37 cellular contexts compared by ENCODE assay signal in the genomic region with DNA sequence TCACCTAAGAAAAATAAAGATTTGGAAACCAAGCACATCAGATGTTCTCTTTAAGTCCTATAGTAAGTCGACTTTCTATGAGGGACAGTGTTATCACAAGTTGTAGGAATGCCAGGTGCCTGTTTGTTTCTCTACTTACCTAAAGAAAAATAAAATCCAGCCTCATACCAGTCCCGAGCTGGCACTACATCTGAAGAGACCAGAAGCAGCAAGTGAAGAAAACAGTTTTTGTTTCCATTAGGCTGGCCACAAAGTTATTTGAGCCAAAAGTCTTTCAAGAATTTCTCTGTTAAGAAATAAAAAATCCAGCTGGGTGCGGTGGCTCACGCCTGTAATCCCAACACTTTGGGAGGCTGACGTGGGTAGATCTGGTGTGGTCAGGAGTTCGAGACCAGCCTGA. TPM values are rescaled to one million over a fixed set of nuclear protein-coding genes. Genes with fewer than 3 reads are reported as not detected.
"Had no signal": no experiment of that assay in that cellular context is flagged by ENCODE, and none has a peak within 500 bp of the region (broad histone marks: within the 10 kb centered on the region; RNA-seq: fewer than 3 reads in every experiment).

No MANE protein-coding gene starts in this region.

- H3K27me3 Mint-ChIP-seq: activated naive CD4-positive, alpha-beta T cell treated with anti-CD3 and anti-CD28 coated beads, Interleukin-2, amount 10 ng/mL, durations not matched to agents 7 days and 5 days; activated naive CD4-positive, alpha-beta T cell treated with anti-CD3 and anti-CD28 coated beads, Interleukin-2, amount 50 U/mL, for 24 hours; activated naive CD8-positive, alpha-beta T cell treated with anti-CD3 and anti-CD28 coated beads for 36 hours; activated naive CD8-positive, alpha-beta T cell treated with anti-CD3 and anti-CD28 coated beads, Interleukin-2, amount 10 ng/mL, durations not matched to agents 7 days and 5 days; activated naive CD8-positive, alpha-beta T cell treated with anti-CD3 and anti-CD28 coated beads, Interleukin-2, amount 50 U/mL, for 24 hours; activated T-cell treated with anti-CD3 and anti-CD28 coated beads, Interleukin-2, amount 50 U/mL, for 24 hours; activated T-helper 17 cell treated with anti-CD3 and anti-CD28 coated beads, Interleukin-2, amount 50 U/mL, for 72 hours; brain; central memory CD8-positive, alpha-beta T cell had no signal

- H3K4me3 Mint-ChIP-seq: activated naive CD4-positive, alpha-beta T cell treated with anti-CD3 and anti-CD28 coated beads, Interleukin-2, amount 10 ng/mL, durations not matched to agents 7 days and 5 days; activated naive CD4-positive, alpha-beta T cell treated with anti-CD3 and anti-CD28 coated beads, Interleukin-2, amount 50 U/mL, for 24 hours; activated naive CD8-positive, alpha-beta T cell; activated naive CD8-positive, alpha-beta T cell treated with anti-CD3 and anti-CD28 coated beads for 36 hours; activated naive CD8-positive, alpha-beta T cell treated with anti-CD3 and anti-CD28 coated beads, Interleukin-2, amount 10 ng/mL, durations not matched to agents 7 days and 5 days; activated naive CD8-positive, alpha-beta T cell treated with anti-CD3 and anti-CD28 coated beads, Interleukin-2, amount 50 U/mL, for 24 hours; activated T-cell treated with anti-CD3 and anti-CD28 coated beads, Interleukin-2, amount 50 U/mL, for 24 hours; activated T-cell treated with anti-CD3 and anti-CD28 coated beads, Interleukin-2, amount 50 U/mL, for 4 hours; activated T-cell treated with anti-CD3 and anti-CD28 coated beads, Interleukin-2, amount 50 U/mL, for 72 hours; activated T-helper 1 cell treated with anti-CD3 and anti-CD28 coated beads, Interleukin-12 subunit alpha, Interleukin-12 subunit beta, Interleukin-2, Interleukin-4 antibody, amounts not matched to agents 30 ng/mL and 10 ng/mL and 1 ng/mL, durations not matched to agents 14 hours and 24 hours and 36 hours; activated T-helper 17 cell treated with anti-CD3 and anti-CD28 coated beads, Interleukin-2, amount 50 U/mL, for 72 hours; brain; central memory CD8-positive, alpha-beta T cell had no signal

- H3K36me3 Mint-ChIP-seq: activated naive CD4-positive, alpha-beta T cell treated with anti-CD3 and anti-CD28 coated beads, Interleukin-2, amount 10 ng/mL, durations not matched to agents 7 days and 5 days; activated naive CD4-positive, alpha-beta T cell treated with anti-CD3 and anti-CD28 coated beads, Interleukin-2, amount 50 U/mL, for 24 hours; activated naive CD4-positive, alpha-beta T cell treated with anti-CD3 and anti-CD28 coated beads, Interleukin-2, amount 50 U/mL, for 72 hours; activated naive CD8-positive, alpha-beta T cell; activated naive CD8-positive, alpha-beta T cell treated with anti-CD3 and anti-CD28 coated beads for 36 hours; activated naive CD8-positive, alpha-beta T cell treated with anti-CD3 and anti-CD28 coated beads, Interleukin-2, amount 10 ng/mL, durations not matched to agents 7 days and 5 days; brain had no signal

- H3K9me3 ChIP-seq: adrenal gland, ascending aorta, body of pancreas, breast epithelium had no signal

- H3K27ac ChIP-seq: adrenal gland, ascending aorta, body of pancreas, brain microvascular endothelial cell, breast epithelium, cardiac muscle cell had no signal

- H3K4me1 Mint-ChIP-seq: activated naive CD4-positive, alpha-beta T cell treated with anti-CD3 and anti-CD28 coated beads, Interleukin-2, amount 10 ng/mL, durations not matched to agents 7 days and 5 days; activated naive CD4-positive, alpha-beta T cell treated with anti-CD3 and anti-CD28 coated beads, Interleukin-2, amount 50 U/mL, for 24 hours; activated naive CD8-positive, alpha-beta T cell treated with anti-CD3 and anti-CD28 coated beads for 36 hours; activated naive CD8-positive, alpha-beta T cell treated with anti-CD3 and anti-CD28 coated beads, Interleukin-2, amount 10 ng/mL, durations not matched to agents 7 days and 5 days; activated naive CD8-positive, alpha-beta T cell treated with anti-CD3 and anti-CD28 coated beads, Interleukin-2, amount 50 U/mL, for 24 hours; activated T-helper 17 cell treated with anti-CD3 and anti-CD28 coated beads, Interleukin-2, amount 50 U/mL, for 72 hours; central memory CD8-positive, alpha-beta T cell had no signal

- H3K27ac Mint-ChIP-seq: activated naive CD4-positive, alpha-beta T cell treated with anti-CD3 and anti-CD28 coated beads, Interleukin-2, amount 10 ng/mL, durations not matched to agents 7 days and 5 days; activated naive CD4-positive, alpha-beta T cell treated with anti-CD3 and anti-CD28 coated beads, Interleukin-2, amount 50 U/mL, for 24 hours; activated naive CD4-positive, alpha-beta T cell treated with anti-CD3 and anti-CD28 coated beads, Interleukin-2, amount 50 U/mL, for 72 hours; activated naive CD8-positive, alpha-beta T cell; activated naive CD8-positive, alpha-beta T cell treated with anti-CD3 and anti-CD28 coated beads for 36 hours; activated naive CD8-positive, alpha-beta T cell treated with anti-CD3 and anti-CD28 coated beads, Interleukin-2, amount 10 ng/mL, durations not matched to agents 7 days and 5 days; activated naive CD8-positive, alpha-beta T cell treated with anti-CD3 and anti-CD28 coated beads, Interleukin-2, amount 50 U/mL, for 24 hours; activated T-cell treated with anti-CD3 and anti-CD28 coated beads, Interleukin-2, amount 50 U/mL, for 24 hours; activated T-cell treated with anti-CD3 and anti-CD28 coated beads, Interleukin-2, amount 50 U/mL, for 72 hours; activated T-helper 1 cell treated with anti-CD3 and anti-CD28 coated beads, Interleukin-12 subunit alpha, Interleukin-12 subunit beta, Interleukin-2, Interleukin-4 antibody, amounts not matched to agents 30 ng/mL and 10 ng/mL and 1 ng/mL, durations not matched to agents 14 hours and 24 hours and 36 hours; activated T-helper 17 cell treated with anti-CD3 and anti-CD28 coated beads, Interleukin-2, amount 50 U/mL, for 72 hours; activated T-helper 2 cell treated with anti-CD3 and anti-CD28 coated beads, Interferon-gamma antibody, Interleukin-2, Interleukin-4, amounts not matched to agents 10 μg/mL and 5 μg/mL and 100 μg/mL, durations not matched to agents 14 hours and 24 hours and 36 hours; brain had no signal

- ATAC-seq: activated naive CD4-positive, alpha-beta T cell treated with anti-CD3 and anti-CD28 coated beads, Interleukin-2, amount 50 U/mL, for 72 hours; activated naive CD8-positive, alpha-beta T cell treated with anti-CD3 and anti-CD28 coated beads, Interleukin-2, amount 50 U/mL, for 24 hours; activated T-cell treated with anti-CD3 and anti-CD28 coated beads, Interleukin-2, amount 50 U/mL, for 4 hours; activated T-cell treated with anti-CD3 and anti-CD28 coated beads, Interleukin-2, amount 50 U/mL, for 72 hours; activated T-helper 17 cell treated with anti-CD3 and anti-CD28 coated beads, Interleukin-2, amount 50 U/mL, for 72 hours; body of pancreas had no signal

- H3K4me3 ChIP-seq: adrenal gland, ascending aorta, body of pancreas, breast epithelium, cardiac muscle cell had no signal

- H3K27me3 ChIP-seq: adrenal gland, ascending aorta, body of pancreas, brain microvascular endothelial cell, breast epithelium, cardiac muscle cell had no signal

- H3K4me1 ChIP-seq: adrenal gland, ascending aorta, body of pancreas, breast epithelium had no signal

- H3K36me3 ChIP-seq: adrenal gland, ascending aorta, brain microvascular endothelial cell, breast epithelium, cardiac muscle cell had no signal

- H3K9me3 Mint-ChIP-seq: activated naive CD4-positive, alpha-beta T cell treated with anti-CD3 and anti-CD28 coated beads, Interleukin-2, amount 10 ng/mL, durations not matched to agents 7 days and 5 days; activated naive CD4-positive, alpha-beta T cell treated with anti-CD3 and anti-CD28 coated beads, Interleukin-2, amount 50 U/mL, for 24 hours; activated naive CD4-positive, alpha-beta T cell treated with anti-CD3 and anti-CD28 coated beads, Interleukin-2, amount 50 U/mL, for 72 hours; activated naive CD8-positive, alpha-beta T cell treated with anti-CD3 and anti-CD28 coated beads for 36 hours; activated naive CD8-positive, alpha-beta T cell treated with anti-CD3 and anti-CD28 coated beads, Interleukin-2, amount 10 ng/mL, durations not matched to agents 7 days and 5 days; activated T-cell treated with anti-CD3 and anti-CD28 coated beads, Interleukin-2, amount 50 U/mL, for 24 hours; activated T-cell treated with anti-CD3 and anti-CD28 coated beads, Interleukin-2, amount 50 U/mL, for 4 hours; activated T-helper 1 cell treated with anti-CD3 and anti-CD28 coated beads, Interleukin-12 subunit alpha, Interleukin-12 subunit beta, Interleukin-2, Interleukin-4 antibody, amounts not matched to agents 30 ng/mL and 10 ng/mL and 1 ng/mL, durations not matched to agents 14 hours and 24 hours and 36 hours; activated T-helper 2 cell treated with anti-CD3 and anti-CD28 coated beads, Interferon-gamma antibody, Interleukin-2, Interleukin-4, amounts not matched to agents 10 μg/mL and 5 μg/mL and 100 μg/mL, durations not matched to agents 14 hours and 24 hours and 36 hours; brain had no signal

- DNase-seq: activated effector memory CD4-positive, alpha-beta T cell treated with anti-CD3 and anti-CD28 coated beads, Interleukin-2, amount 50 U/mL, for 16 hours; activated effector memory CD4-positive, alpha-beta T cell treated with Interleukin-2 at 50 U/mL for 16 hours; activated gamma-delta T cell; activated gamma-delta T cell treated with Interleukin-2 at 50 U/mL for 16 hours; activated naive CD4-positive, alpha-beta T cell; activated naive CD4-positive, alpha-beta T cell treated with anti-CD3 and anti-CD28 coated beads, Interleukin-2, amount 10 ng/mL, durations not matched to agents 7 days and 5 days; activated naive CD4-positive, alpha-beta T cell treated with anti-CD3 and anti-CD28 coated beads, Interleukin-2, amount 50 U/mL, for 16 hours; activated naive CD4-positive, alpha-beta T cell treated with Interleukin-2 at 50 U/mL for 16 hours; activated naive CD8-positive, alpha-beta T cell treated with anti-CD3 and anti-CD28 coated beads for 36 hours; activated naive CD8-positive, alpha-beta T cell treated with anti-CD3 and anti-CD28 coated beads, Interleukin-2, amount 10 ng/mL, durations not matched to agents 7 days and 5 days; activated naive CD8-positive, alpha-beta T cell treated with anti-CD3 and anti-CD28 coated beads, Interleukin-2, amount 50 U/mL, for 24 hours; activated T-cell treated with anti-CD3 and anti-CD28 coated beads, Interleukin-2, amount 50 U/mL, for 1 hour; activated T-cell treated with anti-CD3 and anti-CD28 coated beads, Interleukin-2, amount 50 U/mL, for 24 hours; activated T-cell treated with anti-CD3 and anti-CD28 coated beads, Interleukin-2, amount 50 U/mL, for 4 hours; activated T-cell treated with anti-CD3 and anti-CD28 coated beads, Interleukin-2, amount 50 U/mL, for 48 hours; activated T-cell treated with anti-CD3 and anti-CD28 coated beads, Interleukin-2, amount 50 U/mL, for 72 hours; adrenal gland; amniotic stem cell; amygdala; anterior cingulate cortex; aorta; body of pancreas; brain microvascular endothelial cell; caudate nucleus; central memory CD4-positive, alpha-beta T cell; cerebellar nuclear complex had no signal

RNA-seq across cellular contexts. Expression of a gene that starts 10.8 kb away (rescaled TPM):
- total RNA-seq: activated naive CD4-positive, alpha-beta T cell treated with anti-CD3 and anti-CD28 coated beads, Interleukin-2, amount 50 U/mL, for 72 hours; activated naive CD8-positive, alpha-beta T cell treated with anti-CD3 and anti-CD28 coated beads for 36 hours; activated naive CD8-positive, alpha-beta T cell treated with anti-CD3 and anti-CD28 coated beads, Interleukin-2, amount 10 ng/mL, durations not matched to agents 7 days and 5 days; activated T-cell treated with anti-CD3 and anti-CD28 coated beads, Interleukin-2, amount 50 U/mL, for 72 hours; activated T-helper 1 cell treated with anti-CD3 and anti-CD28 coated beads, Interleukin-12 subunit alpha, Interleukin-12 subunit beta, Interleukin-2, Interleukin-4 antibody, amounts not matched to agents 30 ng/mL and 10 ng/mL and 1 ng/mL, durations not matched to agents 14 hours and 24 hours and 36 hours; activated T-helper 17 cell treated with anti-CD3 and anti-CD28 coated beads, Interleukin-2, amount 50 U/mL, for 72 hours; activated T-helper 2 cell treated with anti-CD3 and anti-CD28 coated beads, Interferon-gamma antibody, Interleukin-2, Interleukin-4, amounts not matched to agents 10 μg/mL and 5 μg/mL and 100 μg/mL, durations not matched to agents 14 hours and 24 hours and 36 hours had no signal
